Comparison of ENCODE assay signal across 26 cellular contexts in the genomic region with DNA sequence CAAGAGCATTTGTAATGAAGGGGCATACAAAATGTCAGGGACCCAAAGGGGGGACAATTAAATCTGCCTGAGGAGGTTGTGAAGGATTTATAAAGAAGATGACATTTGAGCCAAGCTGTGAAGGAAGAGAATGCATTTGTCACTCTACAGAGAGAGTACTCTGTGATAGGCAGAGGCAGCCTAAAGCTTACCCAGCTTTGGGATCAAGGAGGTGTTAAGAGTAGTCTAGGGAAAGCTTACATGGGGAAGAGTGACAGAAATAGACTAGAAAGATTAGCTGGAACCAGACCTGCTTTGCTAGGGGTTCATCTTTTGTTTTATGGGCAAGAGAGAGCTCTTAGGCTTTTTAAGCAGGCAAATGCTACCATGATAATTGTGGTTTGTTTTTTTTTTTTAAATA.
"Had no signal": no experiment of that assay in that cellular context is flagged by ENCODE, and none has a peak within 500 bp of the region (broad histone marks: within the 10 kb centered on the region; RNA-seq: fewer than 3 reads in every experiment).

No MANE protein-coding gene starts in this region.

- H3K4me1 Mint-ChIP-seq: activated B cell treated with CpG ODN at 0.5 μM for 24 hours; activated CD4-positive, alpha-beta T cell treated with anti-CD3 and anti-CD28 coated beads, Interleukin-2, amount 10 ng/mL, durations not matched to agents 24 days and 14 days; activated T-helper 17 cell treated with anti-CD3 and anti-CD28 coated beads, Interleukin-2, amount 50 U/mL, for 72 hours; T-helper 17 cell had no signal

- H3K27ac ChIP-seq: brain microvascular endothelial cell, cardiac muscle cell had no signal

- H3K9me3 Mint-ChIP-seq: activated B cell treated with CpG ODN at 0.5 μM for 24 hours; activated CD4-positive, alpha-beta memory T cell treated with anti-CD3 and anti-CD28 coated beads for 36 hours; activated naive CD4-positive, alpha-beta T cell treated with anti-CD3 and anti-CD28 coated beads for 36 hours; activated T-helper 17 cell treated with anti-CD3 and anti-CD28 coated beads, Interleukin-2, amount 50 U/mL, for 72 hours had no signal

- H3K27me3 ChIP-seq: brain microvascular endothelial cell, cardiac muscle cell had no signal

- H3K27me3 Mint-ChIP-seq: activated B cell treated with CpG ODN at 0.5 μM for 24 hours; activated CD4-positive, alpha-beta memory T cell treated with anti-CD3 and anti-CD28 coated beads for 36 hours; activated CD4-positive, alpha-beta T cell treated with anti-CD3 and anti-CD28 coated beads, Interleukin-2, amount 10 ng/mL, durations not matched to agents 24 days and 14 days; activated naive CD8-positive, alpha-beta T cell; activated T-helper 17 cell treated with anti-CD3 and anti-CD28 coated beads, Interleukin-2, amount 50 U/mL, for 72 hours; T-helper 17 cell had no signal

- ATAC-seq: activated T-helper 17 cell treated with anti-CD3 and anti-CD28 coated beads, Interleukin-2, amount 50 U/mL, for 72 hours; T-helper 17 cell had no signal

- H3K4me3 Mint-ChIP-seq: activated B cell treated with CpG ODN at 0.5 μM for 24 hours; activated CD4-positive, alpha-beta memory T cell treated with anti-CD3 and anti-CD28 coated beads for 36 hours; activated CD4-positive, alpha-beta T cell treated with anti-CD3 and anti-CD28 coated beads, Interleukin-2, amount 10 ng/mL, durations not matched to agents 24 days and 14 days; activated naive CD4-positive, alpha-beta T cell treated with anti-CD3 and anti-CD28 coated beads for 36 hours; activated naive CD8-positive, alpha-beta T cell; activated T-helper 17 cell treated with anti-CD3 and anti-CD28 coated beads, Interleukin-2, amount 50 U/mL, for 72 hours; T-helper 17 cell had no signal

- H3K36me3 Mint-ChIP-seq: activated CD4-positive, alpha-beta memory T cell treated with anti-CD3 and anti-CD28 coated beads for 36 hours had no signal

- H3K27ac Mint-ChIP-seq: activated B cell treated with CpG ODN at 0.5 μM for 24 hours; activated CD4-positive, alpha-beta memory T cell treated with anti-CD3 and anti-CD28 coated beads for 36 hours; activated CD4-positive, alpha-beta T cell treated with anti-CD3 and anti-CD28 coated beads, Interleukin-2, amount 10 ng/mL, durations not matched to agents 24 days and 14 days; activated naive CD4-positive, alpha-beta T cell treated with anti-CD3 and anti-CD28 coated beads for 36 hours; activated naive CD8-positive, alpha-beta T cell; activated T-helper 17 cell treated with anti-CD3 and anti-CD28 coated beads, Interleukin-2, amount 50 U/mL, for 72 hours; T-helper 17 cell had no signal

- H3K4me3 ChIP-seq: cardiac muscle cell had no signal

- FAIRE-seq: RCC 7860 had no signal

- H3K36me3 ChIP-seq: brain microvascular endothelial cell, cardiac muscle cell had no signal

- DNase-seq: activated B cell treated with CpG ODN at 0.5 μM for 24 hours; activated CD4-positive, alpha-beta memory T cell treated with anti-CD3 and anti-CD28 coated beads for 36 hours; activated CD4-positive, alpha-beta T cell treated with anti-CD3 and anti-CD28 coated beads for 1 hour; activated CD4-positive, alpha-beta T cell treated with anti-CD3 and anti-CD28 coated beads, Interleukin-2, amount 10 ng/mL, durations not matched to agents 24 days and 14 days; activated CD8-positive, alpha-beta memory T cell treated with anti-CD3 and anti-CD28 coated beads for 24 hours; activated gamma-delta T cell; activated naive CD4-positive, alpha-beta T cell treated with anti-CD3 and anti-CD28 coated beads for 36 hours; activated T-cell treated with anti-CD3 and anti-CD28 coated beads, Interleukin-2, amount 50 U/mL, for 48 hours; brain microvascular endothelial cell; cerebellar nuclear complex; IMR-90; Kasumi-1; KBM-7; NCI-H1048; NCI-H1694; NCI-H2029; NCI-H2107; NCI-H510A treated with DMSO at 0.1 percent for 48 hours; NK-92 treated with Interleukin-12 subunit alpha and Interleukin-12 subunit beta, amount 100 ng/mL, for 24 hours; SIG-M5; T-helper 17 cell; T-helper 9 cell had no signal
